11 cellular contexts compared by ENCODE assay signal in the genomic region with DNA sequence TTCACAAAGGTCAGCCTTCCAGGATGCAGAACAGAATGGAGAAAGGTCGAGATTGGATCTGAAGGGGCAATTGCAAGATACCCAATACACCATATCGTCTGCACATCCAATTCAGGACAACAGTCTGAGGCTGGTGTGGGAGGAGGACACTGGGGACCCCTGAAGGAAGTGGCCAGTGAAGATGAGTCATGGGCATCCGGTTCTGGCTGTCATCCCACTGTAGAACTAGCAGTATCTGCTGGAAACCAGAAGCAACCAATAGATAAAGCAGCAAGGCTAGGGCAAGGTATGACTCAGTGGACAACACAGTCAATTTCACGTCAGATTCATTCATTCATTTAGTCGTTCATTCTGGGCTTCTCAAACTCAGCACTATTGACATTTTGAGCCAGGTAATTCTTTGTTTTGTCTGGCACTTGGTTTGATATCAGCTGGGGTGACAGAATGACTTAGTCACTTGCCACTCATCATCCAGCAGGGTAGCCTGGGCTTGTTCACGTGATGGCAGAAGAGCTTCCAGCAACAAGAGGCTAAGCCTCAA. TPM values are rescaled to one million over a fixed set of nuclear protein-coding genes. Genes with fewer than 3 reads are reported as not detected.
DNase-seq lines count a peak whose midpoint lies in the region; ATAC-seq lines count a peak whose summit lies in the region.
"Had no signal": no experiment of that assay in that cellular context is flagged by ENCODE, and none has a peak within 500 bp of the region (broad histone marks: within the 10 kb centered on the region; RNA-seq: fewer than 3 reads in every experiment).

No MANE protein-coding gene starts in this region.

- intact Hi-C loops in activated CD4-positive, alpha-beta memory T cell treated with anti-CD3 and anti-CD28 coated beads for 36 hours (cut with micrococcal nuclease) = no loop called here

- POLR2A ChIA-PET in activated CD4-positive, alpha-beta memory T cell treated with anti-CD3 and anti-CD28 coated beads for 36 hours (lab: Charles Lee) = no interaction called here
- POLR2A ChIA-PET in activated CD4-positive, alpha-beta memory T cell treated with anti-CD3 and anti-CD28 coated beads, Interleukin-2, amount 10 ng/mL, durations not matched to agents 7 days and 5 days (lab: Charles Lee) = no interaction called here

- H3K36me3 Mint-ChIP-seq in activated CD4-positive, alpha-beta memory T cell treated with anti-CD3 and anti-CD28 coated beads for 36 hours = no peaks in the 10 kb centered on the region
- H3K36me3 Mint-ChIP-seq in activated CD4-positive, alpha-beta memory T cell treated with anti-CD3 and anti-CD28 coated beads, Interleukin-2, amount 10 ng/mL, durations not matched to agents 7 days and 5 days (ENCODE audit: low read depth) = no peaks in the 10 kb centered on the region
- no peaks in the 10 kb centered on the region for H3K36me3 Mint-ChIP-seq in natural killer cell treated with Interleukin-12 subunit alpha and Interleukin-12 subunit beta and Interleukin-15 and Interleukin-18, amount 100 ng/mL, for 72 hours

- H3K4me1 Mint-ChIP-seq in activated CD4-positive, alpha-beta memory T cell treated with anti-CD3 and anti-CD28 coated beads for 36 hours (ENCODE audit: low read depth) = peaks cover 30% of the 10 kb centered on the region
- peaks cover 4% of the 10 kb centered on the region for H3K4me1 Mint-ChIP-seq in activated CD4-positive, alpha-beta memory T cell treated with anti-CD3 and anti-CD28 coated beads, Interleukin-2, amount 10 ng/mL, durations not matched to agents 7 days and 5 days
- peaks cover under 1 to 4% of the 10 kb centered on the region in 2 donors for H3K4me1 Mint-ChIP-seq in natural killer cell treated with Interleukin-12 subunit alpha and Interleukin-12 subunit beta and Interleukin-15 and Interleukin-18, amount 100 ng/mL, for 72 hours (ENCODE audit: low read depth in 2 of 2)

- peak; percentile 55 to 66 for ATAC-seq in natural killer cell treated with Interleukin-12 subunit alpha and Interleukin-12 subunit beta and Interleukin-15 and Interleukin-18, amount 100 ng/mL, for 72 hours
- no peak for ATAC-seq in HG02840 (IDR thresholded peaks at IDR 0.05; ENCODE audit: low FRiP score, unreplicated experiment)
- ATAC-seq in HG03280 (IDR thresholded peaks at IDR 0.05; ENCODE audit: unreplicated experiment) = no peak

- CTCF ChIA-PET in activated CD4-positive, alpha-beta memory T cell treated with anti-CD3 and anti-CD28 coated beads for 36 hours (lab: Charles Lee) = no interaction called here
- CTCF ChIA-PET in activated CD4-positive, alpha-beta memory T cell treated with anti-CD3 and anti-CD28 coated beads, Interleukin-2, amount 10 ng/mL, durations not matched to agents 7 days and 5 days (lab: Charles Lee) = no interaction called here

- H3K27me3 Mint-ChIP-seq in activated CD4-positive, alpha-beta memory T cell treated with anti-CD3 and anti-CD28 coated beads for 36 hours = no peaks in the 10 kb centered on the region
- H3K27me3 Mint-ChIP-seq in activated CD4-positive, alpha-beta memory T cell treated with anti-CD3 and anti-CD28 coated beads, Interleukin-2, amount 10 ng/mL, durations not matched to agents 7 days and 5 days = no peaks in the 10 kb centered on the region
- H3K27me3 Mint-ChIP-seq in natural killer cell treated with Interleukin-12 subunit alpha and Interleukin-12 subunit beta and Interleukin-15 and Interleukin-18, amount 100 ng/mL, for 72 hours = peaks cover 0 to 10% of the 10 kb centered on the region in 2 donors

- in situ Hi-C loops in ACHN (cut with HindIII; ENCODE audit: low pct_ligation_motif_present, low pct_unique_long_range_greater_than_20kb, low sequenced_read_pairs) = no loop called here

- no peak overlapping the region for H3K4me3 Mint-ChIP-seq in activated CD4-positive, alpha-beta memory T cell treated with anti-CD3 and anti-CD28 coated beads for 36 hours
- no peak overlapping the region for H3K4me3 Mint-ChIP-seq in activated CD4-positive, alpha-beta memory T cell treated with anti-CD3 and anti-CD28 coated beads, Interleukin-2, amount 10 ng/mL, durations not matched to agents 7 days and 5 days
- no peak overlapping the region for H3K4me3 Mint-ChIP-seq in natural killer cell treated with Interleukin-12 subunit alpha and Interleukin-12 subunit beta and Interleukin-15 and Interleukin-18, amount 100 ng/mL, for 72 hours
- H3K4me3 Mint-ChIP-seq: naive B cell had no signal

- peaks cover 7% of the 10 kb centered on the region for H3K9me3 Mint-ChIP-seq in activated CD4-positive, alpha-beta memory T cell treated with anti-CD3 and anti-CD28 coated beads for 36 hours
- peaks cover 2% of the 10 kb centered on the region for H3K9me3 Mint-ChIP-seq in activated CD4-positive, alpha-beta memory T cell treated with anti-CD3 and anti-CD28 coated beads, Interleukin-2, amount 10 ng/mL, durations not matched to agents 7 days and 5 days
- no peaks in the 10 kb centered on the region for H3K9me3 Mint-ChIP-seq in natural killer cell treated with Interleukin-12 subunit alpha and Interleukin-12 subunit beta and Interleukin-15 and Interleukin-18, amount 100 ng/mL, for 72 hours

- H3K27ac Mint-ChIP-seq in activated CD4-positive, alpha-beta memory T cell treated with anti-CD3 and anti-CD28 coated beads for 36 hours = no peak overlapping the region
- H3K27ac Mint-ChIP-seq in activated CD4-positive, alpha-beta memory T cell treated with anti-CD3 and anti-CD28 coated beads, Interleukin-2, amount 10 ng/mL, durations not matched to agents 7 days and 5 days = no peak overlapping the region
- no peak overlapping the region for H3K27ac Mint-ChIP-seq in natural killer cell treated with Interleukin-12 subunit alpha and Interleukin-12 subunit beta and Interleukin-15 and Interleukin-18, amount 100 ng/mL, for 72 hours

- DNase-seq in activated CD4-positive, alpha-beta memory T cell treated with anti-CD3 and anti-CD28 coated beads for 36 hours = peak; percentile 16
- DNase-seq in activated CD4-positive, alpha-beta memory T cell treated with anti-CD3 and anti-CD28 coated beads, Interleukin-2, amount 10 ng/mL, durations not matched to agents 7 days and 5 days = no peak
- DNase-seq in NCI-H2029 treated with DMSO at 0.1 percent for 48 hours (lab: John Stamatoyannopoulos, UW) (peak; percentile 69), amniotic epithelial cell (ENCODE audit: low read depth) (peak; percentile 54), ACHN (no peak)
- no peak for DNase-seq in natural killer cell treated with Interleukin-12 subunit alpha and Interleukin-12 subunit beta and Interleukin-15 and Interleukin-18, amount 100 ng/mL, for 72 hours (ENCODE audit: low spot score)
- DNase-seq: effector CD8-positive, alpha-beta T cell; naive B cell; spleen had no signal

RNA-seq across cellular contexts. Expression of gene SHLD1, which starts 30.3 kb away (rescaled TPM):
- total RNA-seq in activated CD4-positive, alpha-beta memory T cell treated with anti-CD3 and anti-CD28 coated beads for 36 hours = 1 to 10 TPM; 9.0 to 9.8 TPM
- total RNA-seq in activated CD4-positive, alpha-beta memory T cell treated with anti-CD3 and anti-CD28 coated beads, Interleukin-2, amount 10 ng/mL, durations not matched to agents 7 days and 5 days = 1 to 10 TPM; 7.9 to 9.4 TPM
- 10 to 100 TPM in 1 of 2 donors, 1 to 10 TPM in 1; 7.8 to 11.6 TPM for total RNA-seq in natural killer cell treated with Interleukin-12 subunit alpha and Interleukin-12 subunit beta and Interleukin-15 and Interleukin-18, amount 100 ng/mL, for 72 hours

Comparison
In these comparisons a context has a peak if more than half of its experiments do, and no peak if none do; other contexts are left out.
1. DNase-seq: peak in activated CD4-positive, alpha-beta memory T cell treated with anti-CD3 and anti-CD28 coated beads for 36 hours (single experiment), NCI-H2029 treated with DMSO at 0.1 percent for 48 hours (single experiment) and amniotic epithelial cell (single experiment); none in activated CD4-positive, alpha-beta memory T cell treated with anti-CD3 and anti-CD28 coated beads, Interleukin-2, amount 10 ng/mL, durations not matched to agents 7 days and 5 days (single experiment), natural killer cell treated with Interleukin-12 subunit alpha and Interleukin-12 subunit beta and Interleukin-15 and Interleukin-18, amount 100 ng/mL, for 72 hours (single experiment) and ACHN (single experiment).
2. ATAC-seq: peak in natural killer cell treated with Interleukin-12 subunit alpha and Interleukin-12 subunit beta and Interleukin-15 and Interleukin-18, amount 100 ng/mL, for 72 hours (2 of 2); none in HG02840 (single experiment) and HG03280 (single experiment).